In the genomic region with DNA sequence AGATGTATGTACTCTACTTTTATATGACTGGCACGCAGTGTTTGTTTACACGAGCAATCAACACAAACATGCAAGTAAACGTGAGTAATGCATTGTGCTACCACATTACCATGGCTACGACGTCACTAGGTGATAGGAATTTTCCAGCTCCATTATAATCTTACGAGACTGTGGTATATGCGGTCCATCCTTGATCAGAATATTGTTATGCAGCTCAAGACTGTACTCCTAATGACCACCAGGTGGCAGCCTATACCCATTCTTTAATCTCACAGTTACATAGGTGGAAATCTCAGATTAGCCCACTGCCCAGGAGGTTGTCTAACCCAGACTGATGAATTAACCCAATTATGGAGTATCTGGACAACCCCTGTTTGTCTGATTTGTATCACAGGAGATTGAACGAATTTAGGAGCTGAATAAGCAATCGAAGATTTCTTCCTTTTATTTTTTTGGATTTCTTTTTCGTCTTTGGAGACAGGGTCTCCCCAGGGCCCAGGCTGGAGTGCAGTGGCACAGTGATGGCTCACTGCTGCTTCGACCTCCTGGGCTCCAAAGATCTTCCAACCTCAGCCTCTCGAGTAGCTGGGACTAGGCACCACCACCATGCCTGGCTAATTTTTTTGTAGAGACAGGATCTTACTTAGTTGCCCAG, we compare ENCODE assay signal across 8 cellular contexts. TPM values are rescaled to one million over a fixed set of nuclear protein-coding genes. Genes with fewer than 3 reads are reported as not detected.
DNase-seq lines count a peak whose midpoint lies in the region; ATAC-seq, FAIRE-seq and TF ChIP-seq lines count a peak whose summit lies in the region.

No MANE protein-coding gene starts in this region.

- FAIRE-seq in GM19239 (lab: Jason Lieb, UNC) (peak; percentile 92), endometrium (lab: Jason Lieb, UNC) (peak; percentile 71)

- peak; percentile 40 for DNase-seq in GM19239 (ENCODE audit: insufficient read length, low spot score)
- peak; percentile 36 for DNase-seq in HK-2 (ENCODE audit: unreplicated experiment)
- DNase-seq in NCI-H748 (lab: John Stamatoyannopoulos, UW; ENCODE audit: unreplicated experiment): peak; percentile 80
- DNase-seq in activated CD4-positive, alpha-beta T cell treated with anti-CD3 and anti-CD28 coated beads, Interleukin-2, amount 50 U/mL, for 1 hour: peak; percentile 51
- DNase-seq in mesothelial cell of epicardium (ENCODE audit: low spot score in 2 of 2, unreplicated experiment in 2 of 2): peak in 1 of 2 experiments; percentile 49
- no peak for DNase-seq in thoracic aorta (ENCODE audit: low spot score)

- H3K27ac Mint-ChIP-seq in mesothelial cell of epicardium: no peak overlapping the region

- peaks cover 2% of the 10 kb centered on the region for H3K4me1 Mint-ChIP-seq in mesothelial cell of epicardium

- H3K4me3 Mint-ChIP-seq in mesothelial cell of epicardium: no peak overlapping the region

- H3K36me3 Mint-ChIP-seq in mesothelial cell of epicardium: no peaks in the 10 kb centered on the region

- H3K27me3 Mint-ChIP-seq in mesothelial cell of epicardium (ENCODE audit: low read depth): peaks cover 42% of the 10 kb centered on the region

- no peak overlapping the region for H3K27ac ChIP-seq in C4-2B
- no peak overlapping the region for H3K27ac ChIP-seq in thoracic aorta

- ATAC-seq in thoracic aorta (ENCODE audit: insufficient number of reproducible peaks, low FRiP score, low read depth): peak; percentile 68

- H3K36me3 ChIP-seq in thoracic aorta: no peaks in the 10 kb centered on the region

- no peaks in the 10 kb centered on the region for H3K27me3 ChIP-seq in thoracic aorta (replicated peaks; ENCODE audit: insufficient read depth)

- TF ChIP-seq CTCF in C4-2B (conservative IDR thresholded peaks at IDR 0.05) (peak; percentile 91), mesothelial cell of epicardium (IDR thresholded peaks at IDR 0.05; ENCODE audit: unreplicated experiment) (peak; percentile 96), thoracic aorta (IDR thresholded peaks at IDR 0.05) (peak; percentile 78)

- H3K9me3 ChIP-seq in thoracic aorta: no peaks in the 10 kb centered on the region

- no peaks in the 10 kb centered on the region for H3K4me1 ChIP-seq in thoracic aorta (ENCODE audit: control insufficient read depth in 1 of 2, low read depth in 2 of 2)

- no peaks in the 10 kb centered on the region for H3K9me3 Mint-ChIP-seq in mesothelial cell of epicardium

- H3K4me3 ChIP-seq in thoracic aorta: no peak overlapping the region

RNA-seq across cellular contexts. Expression of gene TESPA1, which starts 8.7 kb away (rescaled TPM):
- 0.16 to 0.31 TPM (median 0.20 TPM) in 3 replicates for total RNA-seq in mesothelial cell of epicardium
- under 1 TPM in 1 of 2 donors, not detected in 1; 0.28 TPM for total RNA-seq in thoracic aorta

RNA-seq across cellular contexts. Expression of gene NEUROD4, which starts 26.5 kb away (rescaled TPM):
- total RNA-seq in mesothelial cell of epicardium (not detected in 3 replicates), thoracic aorta (not detected)
